Comparison of ENCODE assay signal across 20 cellular contexts in the genomic region with DNA sequence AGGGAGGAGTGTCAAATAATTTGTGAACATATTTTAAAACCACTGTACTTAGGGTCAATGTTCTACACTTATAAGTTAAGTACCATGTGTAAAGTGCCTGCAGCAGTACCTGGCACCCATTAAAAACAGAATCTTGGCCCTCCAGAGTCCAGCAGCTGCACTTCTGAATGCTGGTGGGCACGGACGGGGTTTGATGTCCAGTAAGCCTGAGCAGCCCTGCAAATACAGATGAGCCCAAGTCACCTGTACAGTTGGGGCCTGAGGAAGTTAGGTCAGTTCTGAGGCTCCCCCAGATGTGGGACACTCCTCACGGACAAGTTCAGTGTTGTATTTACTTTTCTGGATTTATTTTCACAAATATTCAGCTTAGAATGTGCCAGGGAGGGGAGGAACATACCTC.
DNase-seq lines count a peak whose midpoint lies in the region; ATAC-seq and TF ChIP-seq lines count a peak whose summit lies in the region.
"Had no signal": no experiment of that assay in that cellular context is flagged by ENCODE, and none has a peak within 500 bp of the region (broad histone marks: within the 10 kb centered on the region; RNA-seq: fewer than 3 reads in every experiment).

No MANE protein-coding gene starts in this region.

- H3K36me3 ChIP-seq in left ventricle myocardium inferior (peaks cover 6% of the 10 kb centered on the region), esophagus muscularis mucosa (peaks cover 0 to 4% (median 2%) of the 10 kb centered on the region in 4 donors), trophoblast cell (ENCODE audit: control insufficient read depth in 1 of 2, insufficient read depth in 2 of 2, low read length in 2 of 2) (no peaks in the 10 kb centered on the region), tibial artery (no peaks in the 10 kb centered on the region), MM.1S (replicated peaks; ENCODE audit: insufficient read depth, low read length) (no peaks in the 10 kb centered on the region)

- no peak overlapping the region for H4K8ac ChIP-seq in trophoblast cell (ENCODE audit: low read depth, low read length)

- H2BK120ac ChIP-seq in trophoblast cell (ENCODE audit: insufficient read depth, low read length, poor library complexity) = peak overlapping the region; percentile 26

- no peak for TF ChIP-seq POLR2A in esophagus muscularis mucosa (IDR thresholded peaks at IDR 0.05; ENCODE audit: low read depth)

- H3K9me3 Mint-ChIP-seq in activated naive CD8-positive, alpha-beta T cell treated with anti-CD3 and anti-CD28 coated beads for 36 hours = no peaks in the 10 kb centered on the region
- H3K9me3 Mint-ChIP-seq: CD4-positive, alpha-beta memory T cell had no signal

- no peaks in the 10 kb centered on the region for H3F3A ChIP-seq in MM.1S (ENCODE audit: insufficient read depth, low read length)

- no peak overlapping the region for H3K23ac ChIP-seq in trophoblast cell (ENCODE audit: low read length)

- no peak for ATAC-seq in Right ventricle myocardium inferior
- ATAC-seq: A549, HCT116 had no signal

- H3K27me3 ChIP-seq in left ventricle myocardium inferior (ENCODE audit: low read depth) = no peaks in the 10 kb centered on the region
- H3K27me3 ChIP-seq in esophagus muscularis mucosa = no peaks in the 10 kb centered on the region
- no peaks in the 10 kb centered on the region for H3K27me3 ChIP-seq in trophoblast cell (ENCODE audit: insufficient read depth, low read length)
- no peaks in the 10 kb centered on the region for H3K27me3 ChIP-seq in tibial artery
- no peaks in the 10 kb centered on the region for H3K27me3 ChIP-seq in MM.1S (replicated peaks; ENCODE audit: insufficient read depth, low read length)

- no peak overlapping the region for H3K4me2 ChIP-seq in trophoblast cell (ENCODE audit: low read length)
- no peak overlapping the region for H3K4me2 ChIP-seq in MM.1S (ENCODE audit: low read depth, low read length)
- H3K4me2 ChIP-seq: A549 had no signal

- H3K4me1 ChIP-seq in left ventricle myocardium inferior (peaks cover 47% of the 10 kb centered on the region), esophagus muscularis mucosa (peaks cover 24 to 34% (median 30%) of the 10 kb centered on the region in 4 donors), trophoblast cell (ENCODE audit: control insufficient read depth in 1 of 2, insufficient read depth in 2 of 2, low read length in 2 of 2) (peaks cover 18 to 21% of the 10 kb centered on the region in 2 experiments), tibial artery (peaks cover 0 to 79% (median 45%) of the 10 kb centered on the region in 4 donors), MM.1S (ENCODE audit: low read length) (no peaks in the 10 kb centered on the region)

- H3K9ac ChIP-seq in trophoblast cell (ENCODE audit: low read length) (no peak overlapping the region), MM.1S (ENCODE audit: low read length) (no peak overlapping the region)
- H3K9ac ChIP-seq: GM23248 had no signal

- no peak overlapping the region for H3K27ac Mint-ChIP-seq in activated naive CD8-positive, alpha-beta T cell treated with anti-CD3 and anti-CD28 coated beads for 36 hours

- peak overlapping the region; percentile 78 for H2BK5ac ChIP-seq in trophoblast cell (ENCODE audit: low read depth, low read length, poor library complexity)

- H3K14ac ChIP-seq in trophoblast cell (ENCODE audit: low read length) = peak overlapping the region; percentile 58

- peaks cover 16% of the 10 kb centered on the region for H3K27me3 Mint-ChIP-seq in activated naive CD8-positive, alpha-beta T cell treated with anti-CD3 and anti-CD28 coated beads for 36 hours

- H2BK12ac ChIP-seq in trophoblast cell (ENCODE audit: low read length) = peak overlapping the region; percentile 67

- H3K9me2 ChIP-seq in MM.1S (replicated peaks; ENCODE audit: insufficient read depth, low read length) = no peaks in the 10 kb centered on the region

- no peaks in the 10 kb centered on the region for H3K9me3 ChIP-seq in left ventricle myocardium inferior (replicated peaks)
- H3K9me3 ChIP-seq in esophagus muscularis mucosa = no peaks in the 10 kb centered on the region
- peaks cover 2% of the 10 kb centered on the region for H3K9me3 ChIP-seq in trophoblast cell (ENCODE audit: insufficient read depth, low read depth, low read length)
- no peaks in the 10 kb centered on the region for H3K9me3 ChIP-seq in tibial artery
- no peaks in the 10 kb centered on the region for H3K9me3 ChIP-seq in MM.1S (replicated peaks; ENCODE audit: insufficient read depth, low read length)
- H3K9me3 ChIP-seq: A549, Caco-2 had no signal

- no peak for TF ChIP-seq CTCF in left ventricle myocardium inferior (IDR thresholded peaks at IDR 0.05; ENCODE audit: borderline replicate concordance)
- no peak for TF ChIP-seq CTCF in esophagus muscularis mucosa (IDR thresholded peaks at IDR 0.05)
- TF ChIP-seq CTCF in tibial artery (IDR thresholded peaks at IDR 0.05) = no peak
- TF ChIP-seq CTCF in MM.1S (IDR thresholded peaks at IDR 0.05; ENCODE audit: low read length) = no peak

- no peak overlapping the region for H3K4me3 Mint-ChIP-seq in activated naive CD8-positive, alpha-beta T cell treated with anti-CD3 and anti-CD28 coated beads for 36 hours
- H3K4me3 Mint-ChIP-seq: CD4-positive, alpha-beta memory T cell had no signal

- H2AFZ ChIP-seq in trophoblast cell (ENCODE audit: insufficient read depth, low read length, poor library complexity) = peak overlapping the region; percentile 37
- no peak overlapping the region for H2AFZ ChIP-seq in MM.1S (ENCODE audit: low read length)
- H2AFZ ChIP-seq: GM23248 had no signal

- H3K79me2 ChIP-seq in trophoblast cell (ENCODE audit: control insufficient read depth, insufficient read depth, low read length, poor library complexity) (peaks cover 4% of the 10 kb centered on the region), MM.1S (ENCODE audit: low read length) (no peaks in the 10 kb centered on the region)

- H4K12ac ChIP-seq in trophoblast cell (ENCODE audit: low read depth, low read length) = no peak overlapping the region

- no peak for DNase-seq in left ventricle myocardium inferior
- DNase-seq in Right ventricle myocardium inferior (ENCODE audit: missing footprints) = no peak
- no peak for DNase-seq in esophagus muscularis mucosa (ENCODE audit: extremely low spot score)
- DNase-seq in trophoblast cell = no peak
- DNase-seq in tibial artery = peak in 1 of 2 donors; percentile 51
- DNase-seq in MM.1S = no peak
- DNase-seq in activated naive CD8-positive, alpha-beta T cell treated with anti-CD3 and anti-CD28 coated beads for 36 hours = no peak
- no peak for DNase-seq in NOMO-1 treated with dmso at 0.1 percent for 144 hours (lab: John Stamatoyannopoulos, UW; ENCODE audit: unreplicated experiment)
- DNase-seq: 8988T; ACHN; AML-193; C1 segment of cervical spinal cord; Caco-2; CD4-positive, alpha-beta memory T cell; DMS153; DND-41; GM23248; H7 had no signal

- peak overlapping the region; percentile 64 for H3K18ac ChIP-seq in trophoblast cell (ENCODE audit: low read length)

- H3K36me3 Mint-ChIP-seq in activated naive CD8-positive, alpha-beta T cell treated with anti-CD3 and anti-CD28 coated beads for 36 hours = no peaks in the 10 kb centered on the region
- H3K36me3 Mint-ChIP-seq: CD4-positive, alpha-beta memory T cell had no signal

- no peak overlapping the region for H3K4me3 ChIP-seq in left ventricle myocardium inferior
- no peak overlapping the region for H3K4me3 ChIP-seq in esophagus muscularis mucosa
- H3K4me3 ChIP-seq in trophoblast cell (ENCODE audit: low read depth, low read length) = no peak overlapping the region
- H3K4me3 ChIP-seq in tibial artery = no peak overlapping the region
- H3K4me3 ChIP-seq in MM.1S (ENCODE audit: low read length) = no peak overlapping the region
- H3K4me3 ChIP-seq: A549, GM23248 had no signal

- H3K27ac ChIP-seq in left ventricle myocardium inferior (replicated peaks) = peak overlapping the region; percentile 48
- H3K27ac ChIP-seq in esophagus muscularis mucosa (replicated peaks in 1 of 4) = peak overlapping the region in 3 of 4 donors; percentile 43 to 67 (median 50)
- peak overlapping the region; percentile 67 for H3K27ac ChIP-seq in trophoblast cell (ENCODE audit: low read depth, low read length)
- H3K27ac ChIP-seq in tibial artery = peak overlapping the region; percentile 75 to 79
- H3K27ac ChIP-seq in MM.1S (ENCODE audit: low read length) = no peak overlapping the region
- H3K27ac ChIP-seq: A549, GM23248 had no signal

- 78% methylated on average over 3 of the region's 3 CpGs for WGBS in esophagus muscularis mucosa
- no CpG with 5 or more reads among the region's 3 CpGs for WGBS in trophoblast cell (ENCODE audit: extremely low coverage, insufficient coverage, insufficient read length)

- peak overlapping the region; percentile 9 for H2AK5ac ChIP-seq in trophoblast cell (ENCODE audit: low read length)

- H4K91ac ChIP-seq in trophoblast cell (ENCODE audit: low read depth, low read length) = peak overlapping the region; percentile 87

- H3K4ac ChIP-seq in trophoblast cell (ENCODE audit: low read depth, low read length) = no peak overlapping the region

- peaks cover 22% of the 10 kb centered on the region for H3K79me1 ChIP-seq in trophoblast cell (ENCODE audit: low read length)

- no peaks in the 10 kb centered on the region for H4K20me1 ChIP-seq in MM.1S (ENCODE audit: insufficient read depth, low read length)

- no peaks in the 10 kb centered on the region for H3K4me1 Mint-ChIP-seq in activated naive CD8-positive, alpha-beta T cell treated with anti-CD3 and anti-CD28 coated beads for 36 hours

- no peak for TF ChIP-seq EP300 in esophagus muscularis mucosa (IDR thresholded peaks at IDR 0.05)

- intact Hi-C loops in left ventricle myocardium inferior (cut with micrococcal nuclease) (no loop called here), Right ventricle myocardium inferior (cut with DNase I) (no loop called here), esophagus muscularis mucosa (cut with DNase I) (no loop called here), tibial artery (cut with DNase I; ENCODE audit: low total_unique reads) (no loop called here)
